Comparison of ENCODE assay signal across 7 cellular contexts in genomic region chr2:76633522-76633921, GRCh38.
"Had no signal": no experiment of that assay in that cellular context is flagged by ENCODE, and none has a peak within 500 bp of the region (broad histone marks: within the 10 kb centered on the region; RNA-seq: fewer than 3 reads in every experiment).

No MANE protein-coding gene starts in this region.

- H3K4me1 Mint-ChIP-seq: IgD-negative memory B cell had no signal

- H3K27ac Mint-ChIP-seq: IgD-negative memory B cell had no signal

- DNase-seq: IMR-90, KBM-7, KG1 had no signal

- H3K27ac ChIP-seq: HL-60 had no signal

- ATAC-seq: HepG2, K562 had no signal

- H3K27me3 Mint-ChIP-seq: IgD-negative memory B cell had no signal

- H3K4me3 Mint-ChIP-seq: IgD-negative memory B cell had no signal

- H3K36me3 Mint-ChIP-seq: IgD-negative memory B cell had no signal

- H3K4me3 ChIP-seq: K562 had no signal
